ENCODE assay signal across 1 cellular context in the genomic region with DNA sequence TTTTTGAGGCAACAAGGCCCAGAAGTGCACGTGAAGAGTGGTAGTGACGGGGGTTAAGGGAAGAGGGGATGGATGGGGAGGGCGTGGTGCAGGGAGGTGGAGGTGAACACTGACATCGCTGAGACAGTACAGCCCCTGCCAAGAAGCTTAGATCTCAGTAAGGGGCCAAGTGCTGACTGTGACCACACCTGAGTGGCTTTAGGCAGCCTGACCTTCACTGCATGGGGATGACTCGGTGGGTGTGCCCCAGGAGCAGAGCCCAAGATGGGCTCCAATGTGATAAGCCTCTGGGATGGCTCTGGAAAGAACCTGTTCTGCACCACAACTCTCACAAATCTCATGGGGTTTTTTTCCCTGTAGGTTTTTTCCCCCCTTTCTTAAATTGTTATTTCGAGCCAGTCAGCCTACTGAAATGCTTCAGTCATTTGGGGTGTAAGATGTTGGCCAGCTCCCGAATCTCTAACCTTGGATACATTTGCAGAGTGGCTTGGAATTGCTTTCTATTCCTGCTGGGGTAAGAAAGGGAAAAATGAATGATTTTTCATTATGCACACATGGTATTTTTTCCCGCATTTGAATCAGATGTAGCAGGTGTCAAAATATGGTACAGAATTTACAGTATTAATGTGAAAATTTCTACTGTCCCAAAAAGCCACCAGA.
TF ChIP-seq lines count a peak whose summit lies in the region.

No MANE protein-coding gene starts in this region.

TF ChIP-seq in HEK293, 187 proteins besides CTCF, POLR2A, EP300 and RAD21 (continued from another document):
- TF ChIP-seq, protein P1, sequence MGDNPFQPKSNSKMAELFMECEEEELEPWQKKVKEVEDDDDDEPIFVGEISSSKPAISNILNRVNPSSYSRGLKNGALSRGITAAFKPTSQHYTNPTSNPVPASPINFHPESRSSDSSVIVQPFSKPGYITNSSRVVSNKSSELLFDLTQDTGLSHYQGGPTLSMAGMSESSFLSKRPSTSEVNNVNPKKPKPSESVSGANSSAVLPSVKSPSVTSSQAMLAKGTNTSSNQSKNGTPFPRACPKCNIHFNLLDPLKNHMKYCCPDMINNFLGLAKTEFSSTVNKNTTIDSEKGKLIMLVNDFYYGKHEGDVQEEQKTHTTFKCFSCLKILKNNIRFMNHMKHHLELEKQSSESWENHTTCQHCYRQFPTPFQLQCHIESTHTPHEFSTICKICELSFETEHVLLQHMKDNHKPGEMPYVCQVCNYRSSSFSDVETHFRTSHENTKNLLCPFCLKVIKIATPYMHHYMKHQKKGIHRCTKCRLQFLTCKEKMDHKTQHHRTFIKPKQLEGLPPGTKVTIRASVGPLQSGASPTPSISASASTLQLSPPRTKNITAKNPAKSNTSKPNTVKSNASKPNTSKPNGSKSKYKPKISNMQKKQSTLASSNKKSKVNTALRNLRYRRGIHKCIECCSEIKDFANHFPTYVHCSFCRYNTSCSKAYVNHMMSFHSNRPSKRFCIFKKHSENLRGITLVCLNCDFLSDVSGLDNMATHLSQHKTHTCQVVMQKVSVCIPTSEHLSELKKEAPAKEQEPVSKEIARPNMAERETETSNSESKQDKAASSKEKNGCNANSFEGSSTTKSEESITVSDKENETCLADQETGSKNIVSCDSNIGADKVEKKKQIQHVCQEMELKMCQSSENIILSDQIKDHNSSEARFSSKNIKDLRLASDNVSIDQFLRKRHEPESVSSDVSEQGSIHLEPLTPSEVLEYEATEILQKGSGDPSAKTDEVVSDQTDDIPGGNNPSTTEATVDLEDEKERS (tag by site-specific recombination; IDR thresholded peaks at IDR 0.05) = no peak
- TF ChIP-seq, protein P2, sequence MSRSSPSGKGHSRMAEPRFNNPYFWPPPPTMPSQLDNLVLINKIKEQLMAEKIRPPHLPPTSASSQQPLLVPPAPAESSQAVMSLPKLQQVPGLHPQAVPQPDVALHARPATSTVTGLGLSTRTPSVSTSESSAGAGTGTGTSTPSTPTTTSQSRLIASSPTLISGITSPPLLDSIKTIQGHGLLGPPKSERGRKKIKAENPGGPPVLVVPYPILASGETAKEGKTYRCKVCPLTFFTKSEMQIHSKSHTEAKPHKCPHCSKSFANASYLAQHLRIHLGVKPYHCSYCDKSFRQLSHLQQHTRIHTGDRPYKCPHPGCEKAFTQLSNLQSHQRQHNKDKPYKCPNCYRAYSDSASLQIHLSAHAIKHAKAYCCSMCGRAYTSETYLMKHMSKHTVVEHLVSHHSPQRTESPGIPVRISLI (tag by site-specific recombination; IDR thresholded peaks at IDR 0.05) = no peak
- TF ChIP-seq ZNF174 (tag by site-specific recombination; IDR thresholded peaks at IDR 0.05) (no peak), ZNF530 (tag by site-specific recombination; IDR thresholded peaks at IDR 0.05; ENCODE audit: low read depth) (no peak), ZNF114 (tag by site-specific recombination; IDR thresholded peaks at IDR 0.05) (no peak), ZSCAN30 (tag by site-specific recombination; IDR thresholded peaks at IDR 0.05) (no peak), ZNF202 (tag by site-specific recombination; IDR thresholded peaks at IDR 0.05; ENCODE audit: borderline replicate concordance) (no peak), ZNF366 (tag by site-specific recombination; conservative IDR thresholded peaks at IDR 0.05) (0 out of 2 replicates have a peak, but pooled peaks have one; percentile 12), GLIS1 (tag by site-specific recombination; IDR thresholded peaks at IDR 0.05) (peak; percentile 48; the same call in 1 of the 2 replicates), EGR2 (tag by site-specific recombination; IDR thresholded peaks at IDR 0.05; ENCODE audit: low read depth) (no peak), ZNF621 (tag by site-specific recombination; IDR thresholded peaks at IDR 0.05) (no peak), SP2 (tag by site-specific recombination; IDR thresholded peaks at IDR 0.05) (no peak), ZFP3 (tag by site-specific recombination; IDR thresholded peaks at IDR 0.05; ENCODE audit: low read depth) (no peak), WT1 (tag by site-specific recombination; IDR thresholded peaks at IDR 0.05) (no peak), ZNF155 (tag by site-specific recombination; IDR thresholded peaks at IDR 0.05) (no peak), ZIC2 (tag by site-specific recombination; IDR thresholded peaks at IDR 0.05) (peak; percentile 62; the same call in 1 of the 2 replicates), KLF8 (tag by site-specific recombination; IDR thresholded peaks at IDR 0.05) (no peak), YY1 (tag by site-specific recombination; IDR thresholded peaks at IDR 0.05) (no peak), ZNF610 (tag by site-specific recombination; IDR thresholded peaks at IDR 0.05; ENCODE audit: borderline replicate concordance) (no peak), ZNF394 (tag by site-specific recombination; IDR thresholded peaks at IDR 0.05; ENCODE audit: borderline replicate concordance) (no peak), SETDB1 (IDR thresholded peaks at IDR 0.05; ENCODE audit: insufficient read length, low read length) (no peak), ZNF391 (tag by site-specific recombination; IDR thresholded peaks at IDR 0.05; ENCODE audit: borderline replicate concordance, low read depth) (no peak)
- TF ChIP-seq, protein P3, sequence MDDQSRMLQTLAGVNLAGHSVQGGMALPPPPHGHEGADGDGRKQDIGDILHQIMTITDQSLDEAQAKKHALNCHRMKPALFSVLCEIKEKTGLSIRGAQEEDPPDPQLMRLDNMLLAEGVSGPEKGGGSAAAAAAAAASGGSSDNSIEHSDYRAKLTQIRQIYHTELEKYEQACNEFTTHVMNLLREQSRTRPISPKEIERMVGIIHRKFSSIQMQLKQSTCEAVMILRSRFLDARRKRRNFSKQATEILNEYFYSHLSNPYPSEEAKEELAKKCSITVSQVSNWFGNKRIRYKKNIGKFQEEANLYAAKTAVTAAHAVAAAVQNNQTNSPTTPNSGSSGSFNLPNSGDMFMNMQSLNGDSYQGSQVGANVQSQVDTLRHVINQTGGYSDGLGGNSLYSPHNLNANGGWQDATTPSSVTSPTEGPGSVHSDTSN (CRISPR knock-in tag; IDR thresholded peaks at IDR 0.05) = no peak
- TF ChIP-seq, protein P4, sequence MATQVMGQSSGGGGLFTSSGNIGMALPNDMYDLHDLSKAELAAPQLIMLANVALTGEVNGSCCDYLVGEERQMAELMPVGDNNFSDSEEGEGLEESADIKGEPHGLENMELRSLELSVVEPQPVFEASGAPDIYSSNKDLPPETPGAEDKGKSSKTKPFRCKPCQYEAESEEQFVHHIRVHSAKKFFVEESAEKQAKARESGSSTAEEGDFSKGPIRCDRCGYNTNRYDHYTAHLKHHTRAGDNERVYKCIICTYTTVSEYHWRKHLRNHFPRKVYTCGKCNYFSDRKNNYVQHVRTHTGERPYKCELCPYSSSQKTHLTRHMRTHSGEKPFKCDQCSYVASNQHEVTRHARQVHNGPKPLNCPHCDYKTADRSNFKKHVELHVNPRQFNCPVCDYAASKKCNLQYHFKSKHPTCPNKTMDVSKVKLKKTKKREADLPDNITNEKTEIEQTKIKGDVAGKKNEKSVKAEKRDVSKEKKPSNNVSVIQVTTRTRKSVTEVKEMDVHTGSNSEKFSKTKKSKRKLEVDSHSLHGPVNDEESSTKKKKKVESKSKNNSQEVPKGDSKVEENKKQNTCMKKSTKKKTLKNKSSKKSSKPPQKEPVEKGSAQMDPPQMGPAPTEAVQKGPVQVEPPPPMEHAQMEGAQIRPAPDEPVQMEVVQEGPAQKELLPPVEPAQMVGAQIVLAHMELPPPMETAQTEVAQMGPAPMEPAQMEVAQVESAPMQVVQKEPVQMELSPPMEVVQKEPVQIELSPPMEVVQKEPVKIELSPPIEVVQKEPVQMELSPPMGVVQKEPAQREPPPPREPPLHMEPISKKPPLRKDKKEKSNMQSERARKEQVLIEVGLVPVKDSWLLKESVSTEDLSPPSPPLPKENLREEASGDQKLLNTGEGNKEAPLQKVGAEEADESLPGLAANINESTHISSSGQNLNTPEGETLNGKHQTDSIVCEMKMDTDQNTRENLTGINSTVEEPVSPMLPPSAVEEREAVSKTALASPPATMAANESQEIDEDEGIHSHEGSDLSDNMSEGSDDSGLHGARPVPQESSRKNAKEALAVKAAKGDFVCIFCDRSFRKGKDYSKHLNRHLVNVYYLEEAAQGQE (tag by site-specific recombination; IDR thresholded peaks at IDR 0.05) = no peak
TF ChIP-seq in HEK293: peak in this region for 4.
